8 cellular contexts compared by ENCODE assay signal in the genomic region with DNA sequence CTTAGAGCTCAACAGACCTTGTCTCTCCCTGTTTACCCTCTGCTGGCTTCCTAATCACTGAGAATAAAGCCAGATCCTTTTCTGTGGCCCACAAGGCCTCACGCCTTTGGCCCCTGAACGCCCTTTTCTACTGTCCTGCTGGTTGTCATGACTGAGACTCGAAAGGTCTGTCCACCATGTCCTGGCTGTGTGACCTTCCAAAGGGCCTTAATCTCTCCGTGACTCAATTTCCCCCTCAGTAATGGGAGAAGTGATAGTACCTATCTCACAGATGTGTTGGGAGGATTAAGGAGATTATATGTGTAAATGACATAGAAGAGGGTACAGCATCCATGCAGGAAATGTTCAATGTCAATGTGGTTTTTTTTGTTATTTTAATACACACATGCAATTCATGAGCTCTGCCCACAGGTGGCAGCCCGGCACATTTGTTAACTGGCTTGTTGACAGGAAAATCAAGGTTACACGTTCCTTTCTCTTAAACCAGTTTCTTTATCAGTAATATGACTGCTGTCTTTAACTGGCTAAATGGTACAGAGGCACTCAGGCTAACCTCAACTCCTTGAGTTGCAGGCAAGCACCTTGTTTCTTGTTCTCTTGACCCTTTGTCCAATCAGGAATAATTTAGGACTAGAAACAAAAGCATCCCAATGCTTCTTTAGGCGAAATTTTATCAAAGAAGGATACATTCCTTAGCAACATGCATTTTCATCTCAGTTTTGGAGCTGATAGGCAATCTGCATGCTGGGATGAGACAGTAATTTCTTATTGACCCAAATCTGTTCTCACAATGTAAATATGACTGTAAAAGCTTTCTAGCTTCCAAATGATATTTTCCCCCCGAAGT. TPM values are rescaled to one million over a fixed set of nuclear protein-coding genes. Genes with fewer than 3 reads are reported as not detected.
DNase-seq lines count a peak whose midpoint lies in the region; ATAC-seq, FAIRE-seq and TF ChIP-seq lines count a peak whose summit lies in the region.

No MANE protein-coding gene starts in this region.

- ATAC-seq in GM21423 (IDR thresholded peaks at IDR 0.05; ENCODE audit: unreplicated experiment) (peak; percentile 59), GM19467 (IDR thresholded peaks at IDR 0.05; ENCODE audit: unreplicated experiment) (no peak)

- H3K27ac ChIP-seq in kidney (ENCODE audit: low read depth in 2 of 2, low read length in 2 of 2): peak overlapping the region in 1 of 2 donors; percentile 2

- peak; percentile 72 for DNase-seq in DMS53 (lab: John Stamatoyannopoulos, UW)
- DNase-seq in LNCaP clone FGC (ENCODE audit: low read depth): peak; percentile 74
- DNase-seq in UCSD-AML1 (lab: John Stamatoyannopoulos, UW; ENCODE audit: unreplicated experiment): peak; percentile 24
- DNase-seq in T47D (ENCODE audit: low read depth in 1 of 2, low spot score in 1 of 2): peak; percentile 21 to 58
- no peak for DNase-seq in kidney
- peak; percentile 62 for DNase-seq in stimulated activated CD4-positive, alpha-beta T cell treated with anti-CD3 and anti-CD28 coated beads, Interleukin-4, amount 100 ng/mL, for 24 hours

- FAIRE-seq in kidney (lab: Jason Lieb, UNC): peak; percentile 66

- no peaks in the 10 kb centered on the region for H3K36me3 ChIP-seq in kidney (ENCODE audit: control insufficient read depth in 1 of 2, insufficient read depth in 2 of 2, low read length in 2 of 2)

- in situ Hi-C loops in T47D (cut with HindIII; ENCODE audit: low pct_unique_long_range_greater_than_20kb, low sequenced_read_pairs): no loop called here

- intact Hi-C loops in kidney (cut with DNase I): no loop called here

- no peak overlapping the region for H3K4me3 ChIP-seq in LNCaP clone FGC (ENCODE audit: low read depth, low read length)
- no peak overlapping the region for H3K4me3 ChIP-seq in kidney (ENCODE audit: low read length in 2 of 2)

- H3K9ac ChIP-seq in kidney (ENCODE audit: low read length in 2 of 2): peak overlapping the region in 1 of 2 donors; percentile 46

- peak; percentile 80 for TF ChIP-seq CTCF in LNCaP clone FGC (IDR thresholded peaks at IDR 0.05; ENCODE audit: control insufficient read depth, extremely low read depth, insufficient read depth)
- TF ChIP-seq CTCF in kidney (IDR thresholded peaks at IDR 0.05; ENCODE audit: borderline replicate concordance, extremely low read depth, insufficient read depth): peak; percentile 82

- peaks cover 3 to 15% of the 10 kb centered on the region in 2 donors for H3K4me1 ChIP-seq in kidney (ENCODE audit: control insufficient read depth in 1 of 2, insufficient read depth in 1 of 2, low read depth in 1 of 2, low read length in 2 of 2)

- H3K9me3 ChIP-seq in kidney (ENCODE audit: control insufficient read depth in 1 of 2, low read length in 2 of 2): no peaks in the 10 kb centered on the region

RNA-seq across cellular contexts. Expression of a gene that starts 16.6 kb away (rescaled TPM):
- 2.3 TPM for total RNA-seq in kidney
- polyA plus RNA-seq in kidney (ENCODE audit: insufficient read depth, low read depth, low replicate concordance): 1.4 TPM
